In genomic region chr12:111444706-111445310, GRCh38 we compare ENCODE assay signal across 8 cellular contexts. TPM values are rescaled to one million over a fixed set of nuclear protein-coding genes. Genes with fewer than 3 reads are reported as not detected.
DNase-seq lines count a peak whose midpoint lies in the region; ATAC-seq and TF ChIP-seq lines count a peak whose summit lies in the region.

No MANE protein-coding gene starts in this region.

- H3K27ac ChIP-seq in trophoblast cell (ENCODE audit: low read depth, low read length) = peak overlapping the region; percentile 41
- H3K27ac ChIP-seq in upper lobe of right lung = peak overlapping the region; percentile 70

- no peak overlapping the region for H3K23ac ChIP-seq in trophoblast cell (ENCODE audit: low read length)

- peak overlapping the region; percentile 43 for H3K4me3 ChIP-seq in Loucy (ENCODE audit: low read length, poor library complexity, severe bottlenecking)
- H3K4me3 ChIP-seq in trophoblast cell (ENCODE audit: low read depth, low read length) = no peak overlapping the region
- H3K4me3 ChIP-seq in upper lobe of right lung = no peak overlapping the region

- H3K27me3 ChIP-seq in Loucy (ENCODE audit: insufficient read depth, low read length, poor library complexity, severe bottlenecking) (no peaks in the 10 kb centered on the region), trophoblast cell (ENCODE audit: insufficient read depth, low read length) (no peaks in the 10 kb centered on the region), upper lobe of right lung (no peaks in the 10 kb centered on the region)

- no peak overlapping the region for H2AFZ ChIP-seq in Loucy (ENCODE audit: low read length)
- H2AFZ ChIP-seq in trophoblast cell (ENCODE audit: insufficient read depth, low read length, poor library complexity) = no peak overlapping the region

- H3K9ac ChIP-seq in Loucy (ENCODE audit: low read depth, low read length, poor library complexity, severe bottlenecking) (peak overlapping the region; percentile 56), trophoblast cell (ENCODE audit: low read length) (no peak overlapping the region)

- H2BK12ac ChIP-seq in trophoblast cell (ENCODE audit: low read length) = no peak overlapping the region

- H3K79me1 ChIP-seq in trophoblast cell (ENCODE audit: low read length) = peaks cover 8% of the 10 kb centered on the region

- no peak overlapping the region for H3K4ac ChIP-seq in trophoblast cell (ENCODE audit: low read depth, low read length)

- H3K9me3 ChIP-seq in Loucy (ENCODE audit: insufficient read depth, low read depth, low read length) (no peaks in the 10 kb centered on the region), trophoblast cell (ENCODE audit: insufficient read depth, low read depth, low read length) (no peaks in the 10 kb centered on the region), upper lobe of right lung (no peaks in the 10 kb centered on the region)

- H3K9me2 ChIP-seq in Loucy (replicated peaks; ENCODE audit: low read depth, low read length) = no peaks in the 10 kb centered on the region

- no peak overlapping the region for H2BK5ac ChIP-seq in trophoblast cell (ENCODE audit: low read depth, low read length, poor library complexity)

- no peak overlapping the region for H4K12ac ChIP-seq in trophoblast cell (ENCODE audit: low read depth, low read length)

- H4K20me1 ChIP-seq in Loucy (ENCODE audit: insufficient read depth, low read length, poor library complexity, severe bottlenecking) = peaks cover 43% of the 10 kb centered on the region

- TF ChIP-seq CTCF in Loucy (conservative IDR thresholded peaks at IDR 0.05; ENCODE audit: low read length) (peak; percentile 19; the same call in 1 of the 2 replicates), upper lobe of right lung (IDR thresholded peaks at IDR 0.05) (no peak)

- DNase-seq in GDM1 (lab: John Stamatoyannopoulos, UW) = peak; percentile 39
- peak; percentile 68 for DNase-seq in activated CD8-positive, alpha-beta memory T cell treated with anti-CD3 and anti-CD28 coated beads, Interleukin-2, amount 50 U/mL, for 24 hours (ENCODE audit: extremely low read depth)
- peak; percentile 45 for DNase-seq in fibroblast of peridontal ligament (ENCODE audit: extremely low read depth)
- DNase-seq in trophoblast cell = peak in 1 of 2 donors; percentile 35
- peak; percentile 78 for DNase-seq in upper lobe of right lung
- DNase-seq in NCI-H1048 (lab: John Stamatoyannopoulos, UW) = no peak

- intact Hi-C loops in upper lobe of right lung (cut with DNase I) = no loop called here

- no peak overlapping the region for H4K8ac ChIP-seq in trophoblast cell (ENCODE audit: low read depth, low read length)

- H3K36me3 ChIP-seq in Loucy (ENCODE audit: insufficient read depth, low read length) (peaks cover 80% of the 10 kb centered on the region; the same call in 1 of the 2 replicates), trophoblast cell (ENCODE audit: control insufficient read depth in 1 of 2, insufficient read depth in 2 of 2, low read length in 2 of 2) (peaks cover 36 to 55% of the 10 kb centered on the region in 2 experiments), upper lobe of right lung (peaks cover 69% of the 10 kb centered on the region)

- no peak overlapping the region for H2BK120ac ChIP-seq in trophoblast cell (ENCODE audit: insufficient read depth, low read length, poor library complexity)

- H3F3A ChIP-seq in Loucy (ENCODE audit: low read depth) = 0 out of 2 replicates have a peak, but pooled peaks cover 4% of the 10 kb centered on the region

- no peak overlapping the region for H2AK5ac ChIP-seq in trophoblast cell (ENCODE audit: low read length)

- no peak overlapping the region for H4K91ac ChIP-seq in trophoblast cell (ENCODE audit: low read depth, low read length)

- no peak overlapping the region for H3K14ac ChIP-seq in trophoblast cell (ENCODE audit: low read length)

- ATAC-seq in GM21717 (IDR thresholded peaks at IDR 0.05; ENCODE audit: unreplicated experiment) (peak; percentile 81), upper lobe of right lung (peak; percentile 87)

- peaks cover 56% of the 10 kb centered on the region for H3K4me1 ChIP-seq in Loucy (ENCODE audit: insufficient read depth, low read length, poor library complexity, severe bottlenecking)
- peaks cover 26 to 28% of the 10 kb centered on the region in 2 experiments for H3K4me1 ChIP-seq in trophoblast cell (ENCODE audit: control insufficient read depth in 1 of 2, insufficient read depth in 2 of 2, low read length in 2 of 2)
- peaks cover 83% of the 10 kb centered on the region for H3K4me1 ChIP-seq in upper lobe of right lung

- no peak overlapping the region for H3K18ac ChIP-seq in trophoblast cell (ENCODE audit: low read length)

- peak overlapping the region; percentile 68 for H3K4me2 ChIP-seq in Loucy (ENCODE audit: low read depth, low read length, poor library complexity, severe bottlenecking)
- H3K4me2 ChIP-seq in trophoblast cell (ENCODE audit: low read length) = no peak overlapping the region

- H3K79me2 ChIP-seq in Loucy (ENCODE audit: insufficient read depth, low read length) (peaks cover 69% of the 10 kb centered on the region), trophoblast cell (ENCODE audit: control insufficient read depth, insufficient read depth, low read length, poor library complexity) (no peaks in the 10 kb centered on the region)

- WGBS in trophoblast cell (ENCODE audit: extremely low coverage, insufficient coverage, insufficient read length) = no CpG with 5 or more reads among the region's 10 CpGs

RNA-seq across cellular contexts. Expression of gene SH2B3, which starts 39.1 kb away (rescaled TPM):
- 5.1 and 5.4 TPM in 2 replicates for polyA plus RNA-seq in trophoblast cell (2013)
- total RNA-seq in upper lobe of right lung = 47.1 TPM
